In the genomic region with DNA sequence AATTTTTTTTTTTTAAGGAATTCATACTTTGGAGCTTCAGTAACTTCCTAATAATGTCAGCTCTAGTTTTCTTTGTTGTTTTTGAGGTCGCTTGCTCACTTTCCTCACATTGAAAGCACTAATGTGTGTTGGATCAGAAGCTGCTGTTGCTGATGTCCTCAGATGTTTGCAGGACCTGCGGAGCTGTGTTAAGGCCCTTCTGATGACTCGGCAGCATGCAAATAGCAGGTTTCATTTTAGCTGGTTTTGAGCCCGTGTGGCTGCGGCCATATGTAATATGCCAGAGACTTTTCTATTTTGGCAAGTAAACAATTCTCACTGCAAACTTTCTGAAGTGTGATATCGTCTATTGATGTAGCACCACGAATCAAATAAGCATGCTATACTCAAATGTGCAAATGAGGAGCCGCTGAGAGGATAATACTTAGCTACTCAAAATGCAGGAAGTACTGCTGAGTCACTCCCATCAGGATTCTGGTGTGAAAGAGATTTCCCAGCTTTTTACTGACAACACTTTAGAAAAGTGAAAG, we compare ENCODE assay signal across 8 cellular contexts.
A peak's percentile ranks its signal among the peaks of the same experiment; 100 is the strongest.
DNase-seq lines count a peak whose midpoint lies in the region; ATAC-seq and TF ChIP-seq lines count a peak whose summit lies in the region.

No MANE protein-coding gene starts in this region.

- H3K4me3 ChIP-seq in subcutaneous abdominal adipose tissue (ENCODE audit: low read depth in 1 of 5, low read length in 5 of 5) = peak overlapping the region; percentile 3 to 54 (median 33)
- no peak overlapping the region for H3K4me3 ChIP-seq in CD4-positive, alpha-beta memory T cell (ENCODE audit: low read length in 2 of 2)

- CTCF ChIA-PET in WTC11 (lab: Charles Lee) = interaction anchor here (0.6 to 1.3 kb wide), 7 partner anchors 10 to 902 kb away, joined by 3 to 4 read pairs (median 3); no protein-coding TSS in a partner anchor
- CTCF ChIA-PET in CD4-positive, alpha-beta memory T cell (lab: Charles Lee; ENCODE audit: partially characterized antibody) = no interaction called here

- POLR2A ChIA-PET in WTC11 (lab: Charles Lee) = interaction anchor here (0.6 kb wide), 1 partner anchor 172 kb away, joined by 3 read pairs; no protein-coding TSS in a partner anchor
- POLR2A ChIA-PET in CD4-positive, alpha-beta memory T cell (lab: Charles Lee; ENCODE audit: partially characterized antibody) = no interaction called here

- H3K27ac ChIP-seq in subcutaneous abdominal adipose tissue (ENCODE audit: low read depth, low read length) = peak overlapping the region; percentile 19
- no peak overlapping the region for H3K27ac ChIP-seq in CD4-positive, alpha-beta memory T cell (ENCODE audit: low read depth, low read length)

- no peak overlapping the region for H3K4me3 Mint-ChIP-seq in WTC11
- H3K4me3 Mint-ChIP-seq in CD4-positive, alpha-beta memory T cell = peak overlapping the region in 1 of 8 donors; percentile 7

- H3K9me3 ChIP-seq in subcutaneous abdominal adipose tissue (ENCODE audit: control insufficient read depth in 5 of 5, low read length in 5 of 5) = no peaks in the 10 kb centered on the region
- H3K9me3 ChIP-seq in CD4-positive, alpha-beta memory T cell (ENCODE audit: control insufficient read depth in 1 of 2, low read length in 2 of 2) = no peaks in the 10 kb centered on the region

- ATAC-seq in GM18907 (IDR thresholded peaks at IDR 0.05; ENCODE audit: unreplicated experiment) (peak; percentile 86), HG03095 (IDR thresholded peaks at IDR 0.05; ENCODE audit: unreplicated experiment) (peak; percentile 81), WTC11 (peak; percentile 70), esophagus mucosa (no peak)

- H3K36me3 Mint-ChIP-seq in WTC11 = peaks cover 72% of the 10 kb centered on the region
- peaks cover 0 to 8% of the 10 kb centered on the region in 2 donors for H3K36me3 Mint-ChIP-seq in CD4-positive, alpha-beta memory T cell

- peaks cover 25% of the 10 kb centered on the region for H3K4me1 Mint-ChIP-seq in WTC11
- peaks cover 0 to 1% (median under 1%) of the 10 kb centered on the region in 4 donors for H3K4me1 Mint-ChIP-seq in CD4-positive, alpha-beta memory T cell

- H3K36me3 ChIP-seq in subcutaneous abdominal adipose tissue (ENCODE audit: control insufficient read depth in 5 of 5, insufficient read depth in 5 of 5, low read length in 5 of 5) = peaks cover 24 to 80% (median 71%) of the 10 kb centered on the region in 5 donors
- no peaks in the 10 kb centered on the region for H3K36me3 ChIP-seq in CD4-positive, alpha-beta memory T cell (ENCODE audit: insufficient read depth, low read length)

- no peaks in the 10 kb centered on the region for H3K27me3 Mint-ChIP-seq in WTC11 (ENCODE audit: low read depth)
- peaks cover 2 to 9% of the 10 kb centered on the region in 2 donors for H3K27me3 Mint-ChIP-seq in CD4-positive, alpha-beta memory T cell

- H3K27ac Mint-ChIP-seq in WTC11 = peak overlapping the region; percentile 86
- H3K27ac Mint-ChIP-seq in CD4-positive, alpha-beta memory T cell = peak overlapping the region in 1 of 7 donors; percentile 66

- H3K27me3 ChIP-seq in subcutaneous abdominal adipose tissue (ENCODE audit: control insufficient read depth in 5 of 5, insufficient read depth in 4 of 5, low read length in 5 of 5) = no peaks in the 10 kb centered on the region
- H3K27me3 ChIP-seq in CD4-positive, alpha-beta memory T cell (ENCODE audit: insufficient read depth, low read length) = no peaks in the 10 kb centered on the region

- peaks cover 0 to 55% (median 21%) of the 10 kb centered on the region in 5 donors for H3K4me1 ChIP-seq in subcutaneous abdominal adipose tissue (ENCODE audit: control insufficient read depth in 5 of 5, insufficient read depth in 5 of 5, low read length in 5 of 5)
- no peaks in the 10 kb centered on the region for H3K4me1 ChIP-seq in CD4-positive, alpha-beta memory T cell (ENCODE audit: insufficient read depth, low read length)

- intact Hi-C loops in CD4-positive, alpha-beta memory T cell (cut with micrococcal nuclease) = no loop called here

- no peaks in the 10 kb centered on the region for H3K9me3 Mint-ChIP-seq in WTC11
- H3K9me3 Mint-ChIP-seq in CD4-positive, alpha-beta memory T cell = no peaks in the 10 kb centered on the region

- H3K9ac ChIP-seq in subcutaneous abdominal adipose tissue (ENCODE audit: low read length in 5 of 5) = peak overlapping the region in 1 of 5 donors; percentile 20

- no peak for TF ChIP-seq CTCF in WTC11 (IDR thresholded peaks at IDR 0.05)

- DNase-seq in WTC11 (ENCODE audit: low spot score) = no peak
- peak; percentile 38 for DNase-seq in iPS DF 4.7 (ENCODE audit: extremely low read depth, low spot score)
- no peak for DNase-seq in CD4-positive, alpha-beta memory T cell
- no peak for DNase-seq in OCI-M2 (lab: John Stamatoyannopoulos, UW; ENCODE audit: unreplicated experiment)

TF ChIP-seq in WTC11, 78 proteins besides CTCF, POLR2A, EP300 and RAD21:
- peak; percentile 60; the same call in 1 of the 2 replicates for TF ChIP-seq NFE2L1 (CRISPR knock-in tag; IDR thresholded peaks at IDR 0.05)
- TF ChIP-seq, protein P1, sequence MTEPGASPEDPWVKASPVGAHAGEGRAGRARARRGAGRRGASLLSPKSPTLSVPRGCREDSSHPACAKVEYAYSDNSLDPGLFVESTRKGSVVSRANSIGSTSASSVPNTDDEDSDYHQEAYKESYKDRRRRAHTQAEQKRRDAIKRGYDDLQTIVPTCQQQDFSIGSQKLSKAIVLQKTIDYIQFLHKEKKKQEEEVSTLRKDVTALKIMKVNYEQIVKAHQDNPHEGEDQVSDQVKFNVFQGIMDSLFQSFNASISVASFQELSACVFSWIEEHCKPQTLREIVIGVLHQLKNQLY (CRISPR knock-in tag; IDR thresholded peaks at IDR 0.05) = no peak

Comparison
In these comparisons a context has a peak if more than half of its experiments do, and no peak if none do; other contexts are left out.
1. H3K4me3 ChIP-seq: peak in subcutaneous abdominal adipose tissue (5 of 5); none in CD4-positive, alpha-beta memory T cell (0 of 2).